In genomic region chr20:57665589-57665971, GRCh38 we compare ENCODE assay signal across 26 cellular contexts. TPM values are rescaled to one million over a fixed set of nuclear protein-coding genes. Genes with fewer than 3 reads are reported as not detected.
"Had no signal": no experiment of that assay in that cellular context is flagged by ENCODE, and none has a peak within 500 bp of the region (broad histone marks: within the 10 kb centered on the region; RNA-seq: fewer than 3 reads in every experiment).

No MANE protein-coding gene starts in this region.

- H3K36me3 ChIP-seq: tibial nerve, uterus had no signal

- DNase-seq: activated CD4-positive, alpha-beta memory T cell treated with anti-CD3 and anti-CD28 coated beads for 36 hours; activated CD4-positive, alpha-beta T cell treated with anti-CD3 and anti-CD28 coated beads for 48 hours; activated CD4-positive, CD25-positive, alpha-beta regulatory T cell; activated effector memory CD4-positive, alpha-beta T cell treated with Interleukin-2 at 50 U/mL for 16 hours; activated naive CD4-positive, alpha-beta T cell treated with anti-CD3 and anti-CD28 coated beads, Interleukin-2, amount 10 ng/mL, durations not matched to agents 7 days and 5 days; activated T-cell treated with anti-CD3 and anti-CD28 coated beads, Interleukin-2, amount 50 U/mL, for 72 hours; caudate nucleus; effector memory CD4-positive, alpha-beta T cell; foreskin melanocyte; hippocampal formation; kidney glomerular epithelial cell; midbrain; occipital lobe; stimulated activated CD4-positive, alpha-beta T cell treated with anti-CD3 and anti-CD28 coated beads, Interleukin-12 subunit alpha, Interleukin-12 subunit beta, amount 100 ng/mL, for 4 hours; stimulated activated naive CD8-positive, alpha-beta T cell treated with anti-CD3 and anti-CD28 coated beads, Interleukin-15, amount 100 ng/mL, for 72 hours; SW 1271; T-helper 17 cell; uterus had no signal

- H3K4me3 Mint-ChIP-seq: activated CD4-positive, alpha-beta memory T cell treated with anti-CD3 and anti-CD28 coated beads for 36 hours; activated naive CD4-positive, alpha-beta T cell treated with anti-CD3 and anti-CD28 coated beads, Interleukin-2, amount 10 ng/mL, durations not matched to agents 7 days and 5 days; activated T-cell treated with anti-CD3 and anti-CD28 coated beads, Interleukin-2, amount 50 U/mL, for 72 hours; brain; stimulated activated naive CD8-positive, alpha-beta T cell treated with anti-CD3 and anti-CD28 coated beads, Interleukin-15, amount 100 ng/mL, for 72 hours; T-helper 17 cell had no signal

- H3K4me1 Mint-ChIP-seq: activated naive CD4-positive, alpha-beta T cell treated with anti-CD3 and anti-CD28 coated beads, Interleukin-2, amount 10 ng/mL, durations not matched to agents 7 days and 5 days had no signal

- H3K27ac Mint-ChIP-seq: activated CD4-positive, alpha-beta memory T cell treated with anti-CD3 and anti-CD28 coated beads for 36 hours; activated naive CD4-positive, alpha-beta T cell treated with anti-CD3 and anti-CD28 coated beads, Interleukin-2, amount 10 ng/mL, durations not matched to agents 7 days and 5 days; activated T-cell treated with anti-CD3 and anti-CD28 coated beads, Interleukin-2, amount 50 U/mL, for 72 hours had no signal

- ATAC-seq: activated T-cell treated with anti-CD3 and anti-CD28 coated beads, Interleukin-2, amount 50 U/mL, for 72 hours; esophagus mucosa; left lung; stimulated activated naive CD8-positive, alpha-beta T cell treated with anti-CD3 and anti-CD28 coated beads, Interleukin-15, amount 100 ng/mL, for 72 hours; T-helper 17 cell had no signal

- H3K4me3 ChIP-seq: left lung, tibial nerve, uterus had no signal

- H3K9me3 ChIP-seq: left lung, tibial nerve, uterus had no signal

- H3K27me3 Mint-ChIP-seq: activated CD4-positive, alpha-beta memory T cell treated with anti-CD3 and anti-CD28 coated beads for 36 hours; brain; stimulated activated naive CD8-positive, alpha-beta T cell treated with anti-CD3 and anti-CD28 coated beads, Interleukin-15, amount 100 ng/mL, for 72 hours; T-helper 17 cell had no signal

- H3K9me3 Mint-ChIP-seq: activated CD4-positive, alpha-beta memory T cell treated with anti-CD3 and anti-CD28 coated beads for 36 hours; brain had no signal

- H3K27ac ChIP-seq: left lung, uterus had no signal

- H3K27me3 ChIP-seq: left lung, tibial nerve, uterus had no signal

- H3K36me3 Mint-ChIP-seq: activated CD4-positive, alpha-beta memory T cell treated with anti-CD3 and anti-CD28 coated beads for 36 hours; activated naive CD4-positive, alpha-beta T cell treated with anti-CD3 and anti-CD28 coated beads, Interleukin-2, amount 10 ng/mL, durations not matched to agents 7 days and 5 days; brain had no signal

RNA-seq across cellular contexts. Expression of gene ZBP1, which starts 45.4 kb away (rescaled TPM):
- total RNA-seq: dermis microvascular lymphatic vessel endothelial cell, endothelial cell of umbilical vein, occipital lobe, renal cortical epithelial cell had no signal
- polyA plus RNA-seq: endothelial cell of umbilical vein, neural cell had no signal
